In genomic region chr5:95712347-95712958, GRCh38 we compare ENCODE assay signal across 8 cellular contexts. TPM values are rescaled to one million over a fixed set of nuclear protein-coding genes. Genes with fewer than 3 reads are reported as not detected.
A peak's percentile ranks its signal among the peaks of the same experiment; 100 is the strongest.
DNase-seq lines count a peak whose midpoint lies in the region; ATAC-seq and TF ChIP-seq lines count a peak whose summit lies in the region.

No MANE protein-coding gene starts in this region.

- H3K4me3 ChIP-seq in WERI-Rb-1 (ENCODE audit: low read depth, low read length): no peak overlapping the region

- H3K9me3 ChIP-seq in WERI-Rb-1 (ENCODE audit: severe bottlenecking): no peaks in the 10 kb centered on the region

- ATAC-seq in HG02884 (IDR thresholded peaks at IDR 0.05; ENCODE audit: unreplicated experiment) (no peak), GM21717 (IDR thresholded peaks at IDR 0.05; ENCODE audit: unreplicated experiment) (no peak)

- TF ChIP-seq CTCF in WERI-Rb-1 (IDR thresholded peaks at IDR 0.05; ENCODE audit: low read depth, low read length): no peak

- DNase-seq in COLO829 (ENCODE audit: low spot score) (peak; percentile 23), HS-5 (ENCODE audit: low read depth) (peak; percentile 91), lung microvascular endothelial cell (ENCODE audit: low read depth in 2 of 2) (peak; percentile 27 to 77), WERI-Rb-1 (no peak), NCI-H1092 treated with DMSO at 0.1 percent for 48 hours (lab: John Stamatoyannopoulos, UW) (no peak)
- peak; percentile 68 to 74 for DNase-seq in activated T-cell treated with anti-CD3 and anti-CD28 coated beads, Interleukin-2, amount 50 U/mL, for 48 hours

- no peaks in the 10 kb centered on the region for H3K27me3 ChIP-seq in WERI-Rb-1 (ENCODE audit: insufficient read depth, low read depth, severe bottlenecking)

- no peak overlapping the region for H3K27ac ChIP-seq in WERI-Rb-1

- H3K36me3 ChIP-seq in WERI-Rb-1: no peaks in the 10 kb centered on the region

RNA-seq across cellular contexts. Expression of gene RHOBTB3, which starts 18.7 kb away (rescaled TPM):
- 25.2 and 40.5 TPM in 2 replicates for total RNA-seq in lung microvascular endothelial cell

RNA-seq across cellular contexts. Expression of gene SPATA9, which starts 29.7 kb away (rescaled TPM):
- total RNA-seq in lung microvascular endothelial cell: not detected in 2 replicates

Comparison
In these comparisons a context has a peak if more than half of its experiments do, and no peak if none do; other contexts are left out.
1. DNase-seq: peak in COLO829 (single experiment), HS-5 (single experiment), activated T-cell treated with anti-CD3 and anti-CD28 coated beads, Interleukin-2, amount 50 U/mL, for 48 hours (2 of 2) and lung microvascular endothelial cell (2 of 2); none in WERI-Rb-1 (single experiment) and NCI-H1092 treated with DMSO at 0.1 percent for 48 hours (single experiment).